14 cellular contexts compared by ENCODE assay signal in the genomic region with DNA sequence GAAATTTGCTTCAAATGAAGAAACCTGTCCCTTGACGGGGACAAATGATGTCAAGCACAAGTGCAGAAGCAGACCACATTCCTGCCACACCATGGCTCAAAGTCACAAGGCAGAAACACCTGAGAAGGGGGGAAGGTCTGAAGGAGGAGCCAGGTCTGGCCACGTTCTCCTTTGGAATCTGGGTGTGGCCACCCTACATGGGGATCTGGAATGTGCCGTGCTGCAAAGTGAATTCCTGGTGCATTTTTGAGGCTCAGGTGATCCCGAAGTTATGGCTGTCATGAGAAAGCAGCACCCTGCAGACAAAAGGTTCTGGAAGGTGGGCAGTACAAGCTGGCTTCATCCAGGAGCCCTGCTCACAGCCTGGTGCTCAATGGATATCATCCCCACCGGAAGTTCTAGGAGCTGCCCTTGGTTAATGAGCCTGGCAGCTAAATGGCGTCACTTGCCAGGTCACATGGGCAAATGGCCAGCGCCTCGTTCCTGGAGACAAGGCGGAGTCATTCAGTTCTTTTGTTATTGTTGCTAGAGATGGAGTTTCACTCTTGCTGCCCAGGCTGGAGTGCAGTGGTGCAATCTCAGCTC. TPM values are rescaled to one million over a fixed set of nuclear protein-coding genes. Genes with fewer than 3 reads are reported as not detected.
DNase-seq lines count a peak whose midpoint lies in the region; ATAC-seq and TF ChIP-seq lines count a peak whose summit lies in the region.
"Had no signal": no experiment of that assay in that cellular context is flagged by ENCODE, and none has a peak within 500 bp of the region (broad histone marks: within the 10 kb centered on the region; RNA-seq: fewer than 3 reads in every experiment).

No MANE protein-coding gene starts in this region.

- CTCF ChIA-PET in activated CD8-positive, alpha-beta T cell treated with anti-CD3 and anti-CD28 coated beads for 36 hours (lab: Charles Lee): no interaction called here

- H3K9me3 Mint-ChIP-seq in stimulated activated naive CD8-positive, alpha-beta T cell treated with anti-CD3 and anti-CD28 coated beads, Interleukin-15, amount 100 ng/mL, for 72 hours: no peaks in the 10 kb centered on the region
- H3K9me3 Mint-ChIP-seq in activated CD8-positive, alpha-beta T cell treated with anti-CD3 and anti-CD28 coated beads for 36 hours: no peaks in the 10 kb centered on the region
- H3K9me3 Mint-ChIP-seq: effector memory CD8-positive, alpha-beta T cell had no signal

- intact Hi-C loops in activated CD8-positive, alpha-beta T cell treated with anti-CD3 and anti-CD28 coated beads for 36 hours (cut with micrococcal nuclease): no loop called here

- H3K4me3 Mint-ChIP-seq in stimulated activated naive CD8-positive, alpha-beta T cell treated with anti-CD3 and anti-CD28 coated beads, Interleukin-15, amount 100 ng/mL, for 72 hours: no peak overlapping the region
- no peak overlapping the region for H3K4me3 Mint-ChIP-seq in activated CD8-positive, alpha-beta T cell treated with anti-CD3 and anti-CD28 coated beads for 36 hours
- H3K4me3 Mint-ChIP-seq: activated T-cell treated with anti-CD3 and anti-CD28 coated beads, Interleukin-2, amount 50 U/mL, for 72 hours; effector memory CD8-positive, alpha-beta T cell had no signal

- H3K27ac Mint-ChIP-seq in stimulated activated naive CD8-positive, alpha-beta T cell treated with anti-CD3 and anti-CD28 coated beads, Interleukin-15, amount 100 ng/mL, for 72 hours: no peak overlapping the region
- no peak overlapping the region for H3K27ac Mint-ChIP-seq in activated CD8-positive, alpha-beta T cell treated with anti-CD3 and anti-CD28 coated beads for 36 hours
- H3K27ac Mint-ChIP-seq: activated T-cell treated with anti-CD3 and anti-CD28 coated beads, Interleukin-2, amount 50 U/mL, for 72 hours; effector memory CD8-positive, alpha-beta T cell had no signal

- peaks cover 6% of the 10 kb centered on the region for H3K4me1 Mint-ChIP-seq in stimulated activated naive CD8-positive, alpha-beta T cell treated with anti-CD3 and anti-CD28 coated beads, Interleukin-15, amount 100 ng/mL, for 72 hours
- H3K4me1 Mint-ChIP-seq in activated CD8-positive, alpha-beta T cell treated with anti-CD3 and anti-CD28 coated beads for 36 hours (ENCODE audit: low read depth): no peaks in the 10 kb centered on the region

- no peak for ATAC-seq in stimulated activated naive CD8-positive, alpha-beta T cell treated with anti-CD3 and anti-CD28 coated beads, Interleukin-15, amount 100 ng/mL, for 72 hours
- no peak for ATAC-seq in activated CD8-positive, alpha-beta T cell treated with anti-CD3 and anti-CD28 coated beads for 36 hours
- ATAC-seq: activated T-cell treated with anti-CD3 and anti-CD28 coated beads, Interleukin-2, amount 50 U/mL, for 72 hours; effector memory CD8-positive, alpha-beta T cell; heart left ventricle had no signal

- peak; percentile 85 for DNase-seq in ELF-1 (ENCODE audit: low read depth, low spot score)
- DNase-seq in NCI-H2196 treated with DMSO at 0.1 percent for 48 hours (lab: John Stamatoyannopoulos, UW; ENCODE audit: unreplicated experiment): peak; percentile 53
- DNase-seq in epithelial cell of prostate (ENCODE audit: low read depth, low spot score): peak; percentile 74
- DNase-seq in mucosa of gallbladder (ENCODE audit: low spot score): peak; percentile 65
- no peak for DNase-seq in stimulated activated naive CD8-positive, alpha-beta T cell treated with anti-CD3 and anti-CD28 coated beads, Interleukin-15, amount 100 ng/mL, for 72 hours
- DNase-seq in activated CD8-positive, alpha-beta T cell treated with anti-CD3 and anti-CD28 coated beads for 36 hours: no peak
- DNase-seq in activated gamma-delta T cell (lab: John Stamatoyannopoulos, UW): no peak
- no peak for DNase-seq in activated CD4-positive, alpha-beta T cell treated with anti-CD3 and anti-CD28 coated beads, Interleukin-2, amount 50 U/mL, for 48 hours
- DNase-seq: activated T-cell treated with anti-CD3 and anti-CD28 coated beads, Interleukin-2, amount 50 U/mL, for 72 hours; effector memory CD8-positive, alpha-beta T cell; GF-D8; NCI-H187 treated with DMSO at 0.1 percent for 48 hours; SW 1271 had no signal

- H3K27me3 Mint-ChIP-seq in stimulated activated naive CD8-positive, alpha-beta T cell treated with anti-CD3 and anti-CD28 coated beads, Interleukin-15, amount 100 ng/mL, for 72 hours: peaks cover 26% of the 10 kb centered on the region
- peaks cover 8% of the 10 kb centered on the region for H3K27me3 Mint-ChIP-seq in activated CD8-positive, alpha-beta T cell treated with anti-CD3 and anti-CD28 coated beads for 36 hours

- POLR2A ChIA-PET in activated CD8-positive, alpha-beta T cell treated with anti-CD3 and anti-CD28 coated beads for 36 hours (lab: Charles Lee): no interaction called here

- no peak for TF ChIP-seq CTCF in activated CD8-positive, alpha-beta T cell treated with anti-CD3 and anti-CD28 coated beads for 36 hours (IDR thresholded peaks at IDR 0.05)

- H3K36me3 Mint-ChIP-seq in activated CD8-positive, alpha-beta T cell treated with anti-CD3 and anti-CD28 coated beads for 36 hours (ENCODE audit: low read depth): no peaks in the 10 kb centered on the region

- peak overlapping the region; percentile 92 for H3K27ac ChIP-seq in epithelial cell of prostate
- H3K27ac ChIP-seq: heart left ventricle had no signal

RNA-seq across cellular contexts. Expression of a gene that starts 20.1 kb away (rescaled TPM):
- 34.6 TPM for total RNA-seq in mucosa of gallbladder
- total RNA-seq in activated CD8-positive, alpha-beta T cell treated with anti-CD3 and anti-CD28 coated beads for 36 hours: 1 to 10 TPM; 4.1 to 4.8 TPM

Comparison
In these comparisons a context has a peak if more than half of its experiments do, and no peak if none do; other contexts are left out.
1. DNase-seq: peak in ELF-1 (single experiment), NCI-H2196 treated with DMSO at 0.1 percent for 48 hours (single experiment), epithelial cell of prostate (single experiment) and mucosa of gallbladder (single experiment); none in stimulated activated naive CD8-positive, alpha-beta T cell treated with anti-CD3 and anti-CD28 coated beads, Interleukin-15, amount 100 ng/mL, for 72 hours (0 of 2), activated CD8-positive, alpha-beta T cell treated with anti-CD3 and anti-CD28 coated beads for 36 hours (single experiment), activated gamma-delta T cell (single experiment) and activated CD4-positive, alpha-beta T cell treated with anti-CD3 and anti-CD28 coated beads, Interleukin-2, amount 50 U/mL, for 48 hours (0 of 2).